In the genomic region with DNA sequence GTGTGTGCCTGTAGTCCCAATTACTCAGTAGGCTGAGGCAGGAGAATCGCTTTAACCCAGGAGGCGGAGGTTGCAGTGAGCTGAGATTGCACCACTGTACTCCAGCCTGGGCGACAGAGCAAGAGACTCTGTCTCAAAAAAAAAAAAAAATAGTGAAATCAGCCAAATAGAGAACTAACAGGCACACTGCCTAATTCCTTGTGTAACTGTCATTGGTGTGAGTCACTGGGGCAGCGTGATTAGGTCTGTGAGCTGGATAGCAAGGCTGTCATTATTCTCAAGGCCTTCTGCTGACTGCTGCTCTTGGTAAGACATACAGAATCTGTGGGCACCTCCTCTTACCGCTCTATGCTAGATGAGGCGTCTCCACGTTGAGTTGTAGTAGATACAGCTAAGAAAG, we compare ENCODE assay signal across 9 cellular contexts.
DNase-seq lines count a peak whose midpoint lies in the region; ATAC-seq and TF ChIP-seq lines count a peak whose summit lies in the region.
"Had no signal": no experiment of that assay in that cellular context is flagged by ENCODE, and none has a peak within 500 bp of the region (broad histone marks: within the 10 kb centered on the region; RNA-seq: fewer than 3 reads in every experiment).

No MANE protein-coding gene starts in this region.

- WGBS in mesendoderm (ENCODE audit: extremely low coverage, insufficient coverage, low lambda C conversion rate), result no CpG with 5 or more reads among the region's 7 CpGs

- ATAC-seq in GM19395 (IDR thresholded peaks at IDR 0.05; ENCODE audit: unreplicated experiment), result no peak
- no peak for ATAC-seq in GM21619 (IDR thresholded peaks at IDR 0.05; ENCODE audit: unreplicated experiment)
- no peak for ATAC-seq in GM18519 (IDR thresholded peaks at IDR 0.05; ENCODE audit: low FRiP score, unreplicated experiment)

- H2BK15ac ChIP-seq in mesendoderm (replicated peaks; ENCODE audit: low read depth), result no peak overlapping the region

- no peaks in the 10 kb centered on the region for H3K27me3 ChIP-seq in ACC112 (ENCODE audit: insufficient read depth, low read length)
- H3K27me3 ChIP-seq in mesendoderm (ENCODE audit: insufficient read depth, low read length, poor library complexity), result no peaks in the 10 kb centered on the region
- H3K27me3 ChIP-seq: cardiac muscle cell had no signal

- H3K4me1 ChIP-seq in ACC112 (ENCODE audit: control insufficient read depth, insufficient read depth, low read length, unreplicated experiment) (peaks cover 20% of the 10 kb centered on the region), mesendoderm (ENCODE audit: control insufficient read depth, low read depth, low read length) (peaks cover 8% of the 10 kb centered on the region)

- no peak overlapping the region for H2BK5ac ChIP-seq in mesendoderm (ENCODE audit: low read length)

- H3K79me2 ChIP-seq in ACC112 (ENCODE audit: control insufficient read depth, insufficient read depth, low read length, unreplicated experiment), result peaks cover 4% of the 10 kb centered on the region
- H3K79me2 ChIP-seq in mesendoderm (ENCODE audit: control insufficient read depth, insufficient read depth, low read length), result peaks cover 6% of the 10 kb centered on the region

- no peak overlapping the region for H3K18ac ChIP-seq in mesendoderm (ENCODE audit: low read length)

- no peak overlapping the region for H3K56ac ChIP-seq in mesendoderm (ENCODE audit: low read length)

- H2BK120ac ChIP-seq in mesendoderm (ENCODE audit: low read depth, low read length), result no peak overlapping the region

- no peak for TF ChIP-seq CTCF in NB4 (IDR thresholded peaks at IDR 0.05; ENCODE audit: low read depth, low read length)

- no peak overlapping the region for H3K4me3 ChIP-seq in ACC112 (ENCODE audit: low read depth, low read length)
- no peak overlapping the region for H3K4me3 ChIP-seq in NB4 (ENCODE audit: low read depth, low read length)
- no peak overlapping the region for H3K4me3 ChIP-seq in mesendoderm (ENCODE audit: low read length)
- H3K4me3 ChIP-seq: cardiac muscle cell had no signal

- H3K4me2 ChIP-seq in mesendoderm (ENCODE audit: low read length), result no peak overlapping the region

- H2AFZ ChIP-seq in ACC112 (ENCODE audit: low read length, unreplicated experiment), result no peak overlapping the region

- H3K36me3 ChIP-seq in ACC112 (ENCODE audit: insufficient read depth, low read length) (0 out of 2 replicates have a peak, but pooled peaks cover 3% of the 10 kb centered on the region), mesendoderm (ENCODE audit: control insufficient read depth, insufficient read depth, low read length) (no peaks in the 10 kb centered on the region)
- H3K36me3 ChIP-seq: cardiac muscle cell had no signal

- no peak overlapping the region for H3K9ac ChIP-seq in mesendoderm (ENCODE audit: low read length)

- peak; percentile 50 for DNase-seq in NB4 (ENCODE audit: low read depth)
- peak; percentile 75 for DNase-seq in cerebellum (ENCODE audit: low spot score)
- DNase-seq in mesendoderm, result peak; percentile 31
- no peak for DNase-seq in GDM1 (lab: John Stamatoyannopoulos, UW)

- H4K5ac ChIP-seq in mesendoderm (ENCODE audit: low read length), result no peak overlapping the region

- H3K27ac ChIP-seq in ACC112 (ENCODE audit: low read depth, low read length) (peak overlapping the region; percentile 64), mesendoderm (ENCODE audit: low read depth, low read length) (no peak overlapping the region)
- H3K27ac ChIP-seq: cardiac muscle cell had no signal

- TF ChIP-seq POLR2A in NB4 (IDR thresholded peaks at IDR 0.05; ENCODE audit: extremely low read depth, insufficient read length), result no peak

- no peak overlapping the region for H4K8ac ChIP-seq in mesendoderm (ENCODE audit: low read depth, low read length)

- no peak overlapping the region for H2AK5ac ChIP-seq in mesendoderm (ENCODE audit: low read length)

- H3K23ac ChIP-seq in mesendoderm (ENCODE audit: low read length), result no peak overlapping the region

- peaks cover 11% of the 10 kb centered on the region for H3K79me1 ChIP-seq in mesendoderm (ENCODE audit: low read length)

- no peak overlapping the region for H3K4ac ChIP-seq in mesendoderm (ENCODE audit: low read depth, low read length)
